21 cellular contexts compared by ENCODE assay signal in the genomic region with DNA sequence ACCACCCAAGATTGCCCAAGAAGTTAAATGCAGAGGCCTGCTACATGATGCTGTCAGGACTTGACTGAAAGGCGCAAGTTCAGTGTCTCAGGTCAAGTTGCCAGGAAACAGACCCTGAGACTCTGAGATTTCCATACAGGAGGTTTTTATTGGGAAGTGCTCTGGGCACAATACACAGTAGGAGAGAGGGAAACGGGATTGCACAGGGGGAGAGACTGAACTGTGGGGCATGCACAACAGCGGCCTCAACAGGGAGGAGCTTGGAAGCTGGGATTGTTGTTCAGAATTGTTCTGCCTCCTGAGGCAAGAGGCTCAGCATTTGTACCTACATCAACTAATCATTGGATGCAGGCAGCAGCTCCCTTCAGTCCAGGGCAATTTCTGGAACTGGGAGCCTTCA. TPM values are rescaled to one million over a fixed set of nuclear protein-coding genes. Genes with fewer than 3 reads are reported as not detected.
A peak's percentile ranks its signal among the peaks of the same experiment; 100 is the strongest.
DNase-seq lines count a peak whose midpoint lies in the region; ATAC-seq, FAIRE-seq and TF ChIP-seq lines count a peak whose summit lies in the region.
"Had no signal": no experiment of that assay in that cellular context is flagged by ENCODE, and none has a peak within 500 bp of the region (broad histone marks: within the 10 kb centered on the region; RNA-seq: fewer than 3 reads in every experiment).

No MANE protein-coding gene starts in this region.

- CTCF ChIA-PET in K562 (lab: Yijun Ruan, JAX; ENCODE audit: low intra/inter-chr PET ratio) = no interaction called here

- in situ Hi-C loops in K562 (cut with MboI) = no loop called here

- H3K36me3 ChIP-seq in heart left ventricle (peaks cover 0 to 9% (median 0%) of the 10 kb centered on the region in 9 donors), K562 (ENCODE audit: control insufficient read depth, insufficient read depth, low read length) (no peaks in the 10 kb centered on the region), upper lobe of right lung (no peaks in the 10 kb centered on the region)
- H3K36me3 ChIP-seq: ascending aorta, sigmoid colon, tibial artery had no signal

- no peaks in the 10 kb centered on the region for H3K9me3 ChIP-seq in heart left ventricle
- H3K9me3 ChIP-seq in K562 (replicated peaks; ENCODE audit: control insufficient read depth, insufficient read depth, low read depth, low read length) = no peaks in the 10 kb centered on the region
- H3K9me3 ChIP-seq in upper lobe of right lung = no peaks in the 10 kb centered on the region
- H3K9me3 ChIP-seq: ascending aorta, sigmoid colon, tibial artery had no signal

- no peaks in the 10 kb centered on the region for H4K20me1 ChIP-seq in K562 (replicated peaks; ENCODE audit: control insufficient read depth, insufficient read depth, low read length)

- H3K4me3 ChIP-seq in heart left ventricle (no peak overlapping the region), K562 (no peak overlapping the region), upper lobe of right lung (no peak overlapping the region)
- H3K4me3 ChIP-seq: ascending aorta, GM23248, sigmoid colon, tibial artery had no signal

- BruUV-seq in K562 (replicated peaks; lab: Mats Ljungman, UMichigan) = no TSS peak

- H3K27ac ChIP-seq in heart left ventricle (peak overlapping the region in 8 of 12 donors; percentile 28 to 84 (median 53)), K562 (ENCODE audit: extremely low read depth, low read depth, low read length) (no peak overlapping the region), upper lobe of right lung (peak overlapping the region; percentile 61)
- H3K27ac ChIP-seq: ascending aorta, GM23248, tibial artery had no signal

- no peak for FAIRE-seq in K562 (lab: Jason Lieb, UNC)

- TF ChIP-seq POLR2A in heart left ventricle (IDR thresholded peaks at IDR 0.05) = no peak
- no peak for TF ChIP-seq POLR2A in K562 (conservative IDR thresholded peaks at IDR 0.05)

- H3K9me1 ChIP-seq in K562 (ENCODE audit: control insufficient read depth, insufficient read depth, low read length) = no peaks in the 10 kb centered on the region

- TF ChIP-seq RAD21 in K562 (CRISPR knock-in tag; conservative IDR thresholded peaks at IDR 0.05 in 1 of 2, IDR thresholded peaks at IDR 0.05 in 1 of 2) = no peak

- ATAC-seq in heart left ventricle (peak; percentile 18 to 53 (median 50)), Right ventricle myocardium inferior (no peak), K562 (peak; percentile 55; the same call in 2 of the 3 replicates), upper lobe of right lung (no peak), HG02870 (IDR thresholded peaks at IDR 0.05; ENCODE audit: unreplicated experiment) (no peak)
- ATAC-seq: esophagus mucosa had no signal

- no peak overlapping the region for H3K4me2 ChIP-seq in K562 (ENCODE audit: insufficient read depth, low read length)

- DNase-seq in heart left ventricle = no peak
- DNase-seq in Right ventricle myocardium inferior (ENCODE audit: missing footprints) = no peak
- no peak for DNase-seq in K562 (ENCODE audit: extremely low read depth in 1 of 4, low spot score in 3 of 4)
- peak; percentile 29 to 73 for DNase-seq in lung microvascular endothelial cell (ENCODE audit: low read depth in 2 of 2)
- DNase-seq in upper lobe of right lung = no peak
- DNase-seq in LoVo (ENCODE audit: low spot score) = no peak
- no peak for DNase-seq in NCI-H446 (lab: John Stamatoyannopoulos, UW)
- DNase-seq: activated CD4-positive, alpha-beta T cell treated with anti-CD3 and anti-CD28 coated beads for 4 hours; activated T-cell treated with anti-CD3 and anti-CD28 coated beads, Interleukin-2, amount 50 U/mL, for 1 hour; cortex of kidney; DMS 273 treated with DMSO at 0.1 percent for 48 hours; glutamatergic neuron; GM23248; NCI-H1048; NCI-H774; sigmoid colon; stimulated activated CD4-positive, alpha-beta T cell treated with anti-CD3 and anti-CD28 coated beads, Interleukin-4, amount 100 ng/mL, for 1 hour; tibial artery had no signal

- TF ChIP-seq EP300 in K562 (IDR thresholded peaks at IDR 0.05; ENCODE audit: low read length) = no peak

- H3K4me1 ChIP-seq in heart left ventricle (peaks cover 4 to 97% (median 25%) of the 10 kb centered on the region in 12 donors), K562 (replicated peaks in 1 of 2; ENCODE audit: control insufficient read depth in 2 of 2, insufficient read depth in 2 of 2, low read length in 2 of 2) (no peaks in the 10 kb centered on the region), upper lobe of right lung (peaks cover 60% of the 10 kb centered on the region)

- H3K9ac ChIP-seq in K562 (ENCODE audit: insufficient read depth in 1 of 2, low read depth in 2 of 2, low read length in 2 of 2) = no peak overlapping the region
- H3K9ac ChIP-seq: GM23248 had no signal

- intact Hi-C loops in heart left ventricle (cut with DNase I) (loop anchor here in 6 of 10 donors (5.0 to 10.0 kb wide), 4 partner anchors 52 to 130 kb away; partner anchors contain the start of gene UTRN (in 3 of the 6)), Right ventricle myocardium inferior (cut with DNase I) (loop anchor here (5.0 kb wide), 1 partner anchor 320 kb away; no protein-coding TSS in a partner anchor), K562 (cut with micrococcal nuclease) (no loop called here), upper lobe of right lung (cut with DNase I) (no loop called here)

- POLR2A ChIA-PET in K562 (lab: Yijun Ruan, JAX) = interaction anchor here (0.6 kb wide), 1 partner anchor 53 kb away, joined by 3 read pairs; no protein-coding TSS in a partner anchor

- TF ChIP-seq CTCF in heart left ventricle (IDR thresholded peaks at IDR 0.05) (peak in 1 of 12 donors; percentile 12), K562 (IDR thresholded peaks at IDR 0.05 in 2 of 3, conservative IDR thresholded peaks at IDR 0.05 in 1 of 3; ENCODE audit: insufficient read depth in 2 of 3, low read depth in 1 of 3, low read length in 3 of 3) (no peak), upper lobe of right lung (IDR thresholded peaks at IDR 0.05) (no peak)

- WGBS in heart left ventricle, 4 donors = 68 to 78% (median 73%) methylated on average over 3 of the region's 3 CpGs
- 9% methylated on average over 3 of the region's 3 CpGs for WGBS in K562 (ENCODE audit: insufficient coverage, low coverage, missing lambda C conversion rate)

- no peak overlapping the region for H2AFZ ChIP-seq in K562 (ENCODE audit: low read depth, low read length)

- H3K27me3 ChIP-seq in heart left ventricle = no peaks in the 10 kb centered on the region
- H3K27me3 ChIP-seq in K562 (ENCODE audit: control insufficient read depth in 2 of 2, insufficient read depth in 2 of 2, low read length in 2 of 2) = peaks cover 2 to 4% of the 10 kb centered on the region in 2 experiments; a peak in 3 of 5 replicates
- no peaks in the 10 kb centered on the region for H3K27me3 ChIP-seq in upper lobe of right lung
- H3K27me3 ChIP-seq: ascending aorta, sigmoid colon, tibial artery had no signal

- no peaks in the 10 kb centered on the region for H3K79me2 ChIP-seq in K562 (ENCODE audit: control insufficient read depth, insufficient read depth, low read length)

TF ChIP-seq in K562, 482 proteins besides CTCF, POLR2A, EP300 and RAD21 (continues in another document):
- TF ChIP-seq THAP12 (CRISPR knock-in tag; IDR thresholded peaks at IDR 0.05) (no peak), ZNF644 (tag; IDR thresholded peaks at IDR 0.05; ENCODE audit: low read depth) (no peak), GTF2F1 (IDR thresholded peaks at IDR 0.05; ENCODE audit: low read depth, low read length) (no peak), SIN3B (IDR thresholded peaks at IDR 0.05; ENCODE audit: low read depth) (no peak), RBFOX2 (IDR thresholded peaks at IDR 0.05; ENCODE audit: low read depth, low read length) (no peak), ETV5 (CRISPR knock-in tag; IDR thresholded peaks at IDR 0.05; ENCODE audit: low read depth) (no peak), FIP1L1 (IDR thresholded peaks at IDR 0.05; ENCODE audit: low read depth, low read length, poor library complexity, severe bottlenecking) (no peak)

RNA-seq across cellular contexts. Expression of gene STX11, which starts 6.7 kb away (rescaled TPM):
- 10 to 100 TPM in 4 of 9 donors, 1 to 10 TPM in 5; 5.4 to 21.0 (median 9.0) TPM for total RNA-seq in heart left ventricle
- polyA plus RNA-seq in heart left ventricle = 10 to 100 TPM in 1 of 2 donors, 1 to 10 TPM in 1; 4.7 to 13.7 TPM
- total RNA-seq in Right ventricle myocardium inferior = 11.1 TPM
- 0.44 TPM in 1 of 2 replicates, not detected in the other for total RNA-seq in K562 (2011; cell fraction: chromatin; rRNA removed; ENCODE audit: low replicate concordance)
- total RNA-seq in K562 (2011; cell fraction: nucleolus; rRNA removed) = 0.17 TPM in 1 of 2 replicates, not detected in the other
- total RNA-seq in K562 (2011; cell fraction: nucleoplasm; rRNA removed) = 0.38 and 0.44 TPM in 2 replicates
- total RNA-seq in K562 (2014; rRNA removed) = 0.73 and 0.86 TPM in 2 replicates
- 0.29 and 0.45 TPM in 2 replicates for total RNA-seq in K562 (2014; rRNA removed; fragmentation: Illumina TruSeq; extraction: Trizol)
- total RNA-seq in K562 (2015; rRNA removed; fragmentation: Illumina TruSeq; extraction: Trizol) = 0.51 and 0.53 TPM in 2 replicates
- total RNA-seq in K562 (2021) = 0.47 and 0.51 TPM in 2 replicates
- polyA plus RNA-seq in K562 (2011; rRNA removed) = 0.40 and 1.2 TPM in 2 replicates
- 0.31 and 1.0 TPM in 2 replicates for polyA plus RNA-seq in K562 (2011; cell fraction: cytosol; rRNA removed)
- polyA plus RNA-seq in K562 (2011; cell fraction: nucleus; rRNA removed) = 0.23 and 0.87 TPM in 2 replicates
- 0.40 and 0.73 TPM in 2 replicates for polyA plus RNA-seq in K562 (2012)
- 0.54 and 0.56 TPM in 2 replicates for polyA plus RNA-seq in K562 (2014; fragmentation: Illumina TruSeq; extraction: Trizol)
- under 1 TPM; 0.06 to 0.07 TPM for polyA plus RNA-seq in K562 (2014; fragmentation: Nextera tagmentation; extraction: Ambion mirVana)
- 0.29 and 1.6 TPM in 2 replicates for polyA plus RNA-seq in K562 (2014; rRNA removed)
- polyA minus RNA-seq in K562 (2011; rRNA and poly(A)+ RNA removed) = 0.21 and 1.1 TPM in 2 replicates
- polyA minus RNA-seq in K562 (2011; cell fraction: cytosol; rRNA and poly(A)+ RNA removed) = 0.91 TPM in 1 of 2 replicates, not detected in the other
- 0.13 and 1.3 TPM in 2 replicates for polyA minus RNA-seq in K562 (2011; cell fraction: nucleus; rRNA and poly(A)+ RNA removed)
- total RNA-seq in lung microvascular endothelial cell = 9.4 and 22.6 TPM in 2 replicates
- total RNA-seq in upper lobe of right lung = 49.6 TPM

Comparison
In these comparisons a context has a peak if more than half of its experiments do, and no peak if none do; other contexts are left out.
1. ATAC-seq: peak in heart left ventricle (4 of 4) and K562 (single experiment); none in Right ventricle myocardium inferior (single experiment), upper lobe of right lung (single experiment) and HG02870 (single experiment).
2. DNase-seq: peak in lung microvascular endothelial cell (2 of 2); none in heart left ventricle (0 of 5), Right ventricle myocardium inferior (single experiment), K562 (0 of 4), upper lobe of right lung (single experiment), LoVo (single experiment) and NCI-H446 (0 of 2).
3. intact Hi-C loops: an anchor here in heart left ventricle (5.0 to 10.0 kb wide) and Right ventricle myocardium inferior (5.0 kb wide); none called in K562 and upper lobe of right lung.